16 cellular contexts compared by ENCODE assay signal in genomic region chr5:103033696-103034095, GRCh38.
"Had no signal": no experiment of that assay in that cellular context is flagged by ENCODE, and none has a peak within 500 bp of the region (broad histone marks: within the 10 kb centered on the region; RNA-seq: fewer than 3 reads in every experiment).

No MANE protein-coding gene starts in this region.

- FAIRE-seq: colon had no signal

- H3K9me3 Mint-ChIP-seq: effector memory CD8-positive, alpha-beta T cell; naive B cell; stimulated activated naive B cell treated with anti-CD40 and anti-IgM and Interleukin-4, amounts not matched to agents 10 μg/mL and 1 μg/mL and 100 μg/mL, for 72 hours; type B pancreatic cell had no signal

- ATAC-seq: effector memory CD8-positive, alpha-beta T cell; stimulated activated naive B cell treated with anti-CD40 and anti-IgM and Interleukin-4, amounts not matched to agents 10 μg/mL and 1 μg/mL and 100 μg/mL, for 72 hours had no signal

- DNase-seq: effector memory CD8-positive, alpha-beta T cell; gastrocnemius medialis; islet precursor cell; mesendoderm; naive B cell; sigmoid colon; stimulated activated CD4-positive, alpha-beta T cell treated with anti-CD3 and anti-CD28 coated beads, Interleukin-2, amount 100 ng/mL, for 24 hours; stimulated activated CD4-positive, alpha-beta T cell treated with anti-CD3 and anti-CD28 coated beads, Interleukin-4, amount 100 ng/mL, for 4 hours; stimulated activated naive B cell treated with anti-CD40 and anti-IgM and Interleukin-4, amounts not matched to agents 10 μg/mL and 1 μg/mL and 100 μg/mL, for 72 hours; uterus had no signal

- H3K27ac Mint-ChIP-seq: dendritic cell treated with granulocyte-macrophage colony-stimulating factor and Interleukin-4, amounts not matched to agents 40 ng/mL and 50 ng/mL, for 4 days; effector memory CD8-positive, alpha-beta T cell; naive B cell; stimulated activated naive B cell treated with anti-CD40 and anti-IgM and Interleukin-4, amounts not matched to agents 10 μg/mL and 1 μg/mL and 100 μg/mL, for 72 hours; type B pancreatic cell had no signal

- H3K4me3 ChIP-seq: esophagus muscularis mucosa, gastrocnemius medialis, sigmoid colon, skin epidermis, uterus had no signal

- H3K27ac ChIP-seq: epithelial cell of prostate, esophagus muscularis mucosa, gastrocnemius medialis, sigmoid colon, skin epidermis, uterus had no signal

- H3K36me3 ChIP-seq: uterus had no signal

- H3K27me3 Mint-ChIP-seq: dendritic cell treated with granulocyte-macrophage colony-stimulating factor and Interleukin-4, amounts not matched to agents 40 ng/mL and 50 ng/mL, for 4 days; naive B cell; type B pancreatic cell had no signal

- H3K4me3 Mint-ChIP-seq: dendritic cell treated with granulocyte-macrophage colony-stimulating factor and Interleukin-4, amounts not matched to agents 40 ng/mL and 50 ng/mL, for 4 days; effector memory CD8-positive, alpha-beta T cell; stimulated activated naive B cell treated with anti-CD40 and anti-IgM and Interleukin-4, amounts not matched to agents 10 μg/mL and 1 μg/mL and 100 μg/mL, for 72 hours; type B pancreatic cell had no signal

- H3K4me1 Mint-ChIP-seq: naive B cell; stimulated activated naive B cell treated with anti-CD40 and anti-IgM and Interleukin-4, amounts not matched to agents 10 μg/mL and 1 μg/mL and 100 μg/mL, for 72 hours had no signal

- H3K27me3 ChIP-seq: esophagus muscularis mucosa, gastrocnemius medialis, sigmoid colon, uterus had no signal

- H3K36me3 Mint-ChIP-seq: naive B cell; stimulated activated naive B cell treated with anti-CD40 and anti-IgM and Interleukin-4, amounts not matched to agents 10 μg/mL and 1 μg/mL and 100 μg/mL, for 72 hours had no signal

- H3K4me1 ChIP-seq: esophagus muscularis mucosa, gastrocnemius medialis, sigmoid colon, uterus had no signal

- H3K9me3 ChIP-seq: esophagus muscularis mucosa, gastrocnemius medialis, sigmoid colon, uterus had no signal
